16 cellular contexts compared by ENCODE assay signal in the genomic region with DNA sequence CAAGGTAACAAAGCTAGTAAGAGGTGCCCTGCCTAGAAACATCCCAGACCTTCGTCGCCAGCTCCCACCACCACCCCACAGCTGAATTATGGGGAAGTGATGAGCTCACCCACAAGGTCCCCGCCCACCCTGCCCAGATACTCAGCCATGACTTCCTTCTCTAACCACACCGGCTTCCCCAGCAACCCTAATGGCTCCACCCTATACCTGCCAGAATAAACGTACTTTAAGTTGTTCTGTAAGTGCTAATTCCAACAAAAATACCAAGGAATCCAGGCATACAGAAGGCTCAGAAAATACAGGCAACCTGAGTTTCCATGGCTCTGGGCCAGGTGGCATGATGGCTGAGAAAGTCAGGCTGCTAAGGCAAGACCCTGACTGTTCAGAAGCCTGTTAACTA. TPM values are rescaled to one million over a fixed set of nuclear protein-coding genes. Genes with fewer than 3 reads are reported as not detected.
A peak's percentile ranks its signal among the peaks of the same experiment; 100 is the strongest.
DNase-seq lines count a peak whose midpoint lies in the region; ATAC-seq, FAIRE-seq and TF ChIP-seq lines count a peak whose summit lies in the region.
"Had no signal": no experiment of that assay in that cellular context is flagged by ENCODE, and none has a peak within 500 bp of the region (broad histone marks: within the 10 kb centered on the region; RNA-seq: fewer than 3 reads in every experiment).

No MANE protein-coding gene starts in this region.

- ATAC-seq in K562 (no peak), HG03175 (IDR thresholded peaks at IDR 0.05; ENCODE audit: unreplicated experiment) (no peak)

- no peak for TF ChIP-seq EP300 in K562 (IDR thresholded peaks at IDR 0.05; ENCODE audit: low read length)

- H3K4me3 Mint-ChIP-seq in T-helper 2 cell treated with Interferon-gamma antibody and Interleukin-4, amounts not matched to agents 5 μg/mL and 100 μg/mL, for 36 hours: peak overlapping the region; percentile 73
- peak overlapping the region; percentile 33 for H3K4me3 Mint-ChIP-seq in stimulated activated naive CD8-positive, alpha-beta T cell treated with anti-CD3 and anti-CD28 coated beads, Interleukin-15, Interleukin-2, amounts not matched to agents 100 ng/mL and 50 ng/mL, for 24 hours

- in situ Hi-C loops in K562 (cut with MboI): no loop called here

- H3K27me3 Mint-ChIP-seq in T-helper 2 cell treated with Interferon-gamma antibody and Interleukin-4, amounts not matched to agents 5 μg/mL and 100 μg/mL, for 36 hours (ENCODE audit: low read depth): peaks cover 23% of the 10 kb centered on the region
- peaks cover 3% of the 10 kb centered on the region for H3K27me3 Mint-ChIP-seq in stimulated activated naive CD8-positive, alpha-beta T cell treated with anti-CD3 and anti-CD28 coated beads, Interleukin-15, Interleukin-2, amounts not matched to agents 100 ng/mL and 50 ng/mL, for 24 hours

- no peak for TF ChIP-seq POLR2A in K562 (conservative IDR thresholded peaks at IDR 0.05)

- POLR2A ChIA-PET in K562 (lab: Yijun Ruan, JAX): no interaction called here

- TF ChIP-seq CTCF in K562 (IDR thresholded peaks at IDR 0.05 in 2 of 3, conservative IDR thresholded peaks at IDR 0.05 in 1 of 3; ENCODE audit: insufficient read depth in 2 of 3, low read depth in 1 of 3, low read length in 3 of 3) (no peak), right atrium auricular region (IDR thresholded peaks at IDR 0.05) (no peak)

- H3K9me3 ChIP-seq in K562 (replicated peaks; ENCODE audit: control insufficient read depth, insufficient read depth, low read depth, low read length) (no peaks in the 10 kb centered on the region), right atrium auricular region (no peaks in the 10 kb centered on the region)
- H3K9me3 ChIP-seq: adrenal gland had no signal

- H3K4me1 Mint-ChIP-seq in T-helper 2 cell treated with Interferon-gamma antibody and Interleukin-4, amounts not matched to agents 5 μg/mL and 100 μg/mL, for 36 hours (ENCODE audit: low read depth): peaks cover 63% of the 10 kb centered on the region
- H3K4me1 Mint-ChIP-seq in stimulated activated naive CD8-positive, alpha-beta T cell treated with anti-CD3 and anti-CD28 coated beads, Interleukin-15, Interleukin-2, amounts not matched to agents 100 ng/mL and 50 ng/mL, for 24 hours (ENCODE audit: low read depth): peaks cover 46% of the 10 kb centered on the region

- no peaks in the 10 kb centered on the region for H3K9me1 ChIP-seq in K562 (ENCODE audit: control insufficient read depth, insufficient read depth, low read length)

- peaks cover 9% of the 10 kb centered on the region for H3K9me3 Mint-ChIP-seq in T-helper 2 cell treated with Interferon-gamma antibody and Interleukin-4, amounts not matched to agents 5 μg/mL and 100 μg/mL, for 36 hours
- no peaks in the 10 kb centered on the region for H3K9me3 Mint-ChIP-seq in stimulated activated naive CD8-positive, alpha-beta T cell treated with anti-CD3 and anti-CD28 coated beads, Interleukin-15, Interleukin-2, amounts not matched to agents 100 ng/mL and 50 ng/mL, for 24 hours

- H3K36me3 ChIP-seq in K562 (ENCODE audit: control insufficient read depth, insufficient read depth, low read length) (no peaks in the 10 kb centered on the region), right atrium auricular region (no peaks in the 10 kb centered on the region)
- H3K36me3 ChIP-seq: adrenal gland had no signal

- no TSS peak for BruUV-seq in K562 (replicated peaks; lab: Mats Ljungman, UMichigan)

- H3K4me3 ChIP-seq in K562: no peak overlapping the region
- no peak overlapping the region for H3K4me3 ChIP-seq in right atrium auricular region
- H3K4me3 ChIP-seq: adrenal gland had no signal

- intact Hi-C loops in K562 (cut with micrococcal nuclease): no loop called here

- H3K36me3 Mint-ChIP-seq in T-helper 2 cell treated with Interferon-gamma antibody and Interleukin-4, amounts not matched to agents 5 μg/mL and 100 μg/mL, for 36 hours (ENCODE audit: low read depth): peaks cover 8% of the 10 kb centered on the region
- H3K36me3 Mint-ChIP-seq in stimulated activated naive CD8-positive, alpha-beta T cell treated with anti-CD3 and anti-CD28 coated beads, Interleukin-15, Interleukin-2, amounts not matched to agents 100 ng/mL and 50 ng/mL, for 24 hours (ENCODE audit: low read depth): no peaks in the 10 kb centered on the region

- 0% methylated on average over 5 of the region's 5 CpGs for WGBS in K562 (ENCODE audit: insufficient coverage, low coverage, missing lambda C conversion rate)

- H3K9ac ChIP-seq in K562 (ENCODE audit: insufficient read depth in 1 of 2, low read depth in 2 of 2, low read length in 2 of 2): no peak overlapping the region

- H4K20me1 ChIP-seq in K562 (replicated peaks; ENCODE audit: control insufficient read depth, insufficient read depth, low read length): no peaks in the 10 kb centered on the region

- no peak overlapping the region for H3K4me2 ChIP-seq in K562 (ENCODE audit: insufficient read depth, low read length)

- no peak overlapping the region for H3K27ac Mint-ChIP-seq in T-helper 2 cell treated with Interferon-gamma antibody and Interleukin-4, amounts not matched to agents 5 μg/mL and 100 μg/mL, for 36 hours
- no peak overlapping the region for H3K27ac Mint-ChIP-seq in stimulated activated naive CD8-positive, alpha-beta T cell treated with anti-CD3 and anti-CD28 coated beads, Interleukin-15, Interleukin-2, amounts not matched to agents 100 ng/mL and 50 ng/mL, for 24 hours

- no peak for TF ChIP-seq RAD21 in K562 (CRISPR knock-in tag; conservative IDR thresholded peaks at IDR 0.05 in 1 of 2, IDR thresholded peaks at IDR 0.05 in 1 of 2)

- no peak for FAIRE-seq in K562 (lab: Jason Lieb, UNC)
- FAIRE-seq: H54 had no signal

- CTCF ChIA-PET in K562 (lab: Yijun Ruan, JAX; ENCODE audit: low intra/inter-chr PET ratio): no interaction called here

- H3K27ac ChIP-seq in K562 (ENCODE audit: extremely low read depth, low read depth, low read length): no peak overlapping the region
- H3K27ac ChIP-seq in right atrium auricular region: no peak overlapping the region
- H3K27ac ChIP-seq: adrenal gland had no signal

- H3K27me3 ChIP-seq in K562 (ENCODE audit: control insufficient read depth in 2 of 2, insufficient read depth in 2 of 2, low read length in 2 of 2): peaks cover 0 to 18% of the 10 kb centered on the region in 2 experiments; a peak in 4 of 5 replicates
- H3K27me3 ChIP-seq in right atrium auricular region: no peaks in the 10 kb centered on the region
- H3K27me3 ChIP-seq: adrenal gland had no signal

- H3K4me1 ChIP-seq in K562 (replicated peaks in 1 of 2; ENCODE audit: control insufficient read depth in 2 of 2, insufficient read depth in 2 of 2, low read length in 2 of 2) (peaks cover 0 to 11% of the 10 kb centered on the region in 2 experiments; a peak in 3 of 5 replicates), right atrium auricular region (peaks cover 0 to 37% of the 10 kb centered on the region in 2 donors)

- no peaks in the 10 kb centered on the region for H3K79me2 ChIP-seq in K562 (ENCODE audit: control insufficient read depth, insufficient read depth, low read length)

- DNase-seq in activated effector memory CD4-positive, alpha-beta T cell treated with Interleukin-2 at 50 U/mL for 16 hours: peak; percentile 26
- DNase-seq in activated effector memory CD4-positive, alpha-beta T cell treated with anti-CD3 and anti-CD28 coated beads, Interleukin-2, amount 50 U/mL, for 16 hours: no peak
- no peak for DNase-seq in T-helper 2 cell treated with Interferon-gamma antibody and Interleukin-4, amounts not matched to agents 5 μg/mL and 100 μg/mL, for 36 hours (ENCODE audit: low spot score)
- peak in 3 of 4 experiments; percentile 22 to 24 (median 23) for DNase-seq in K562 (ENCODE audit: extremely low read depth in 1 of 4, low spot score in 3 of 4)
- DNase-seq in right atrium auricular region (ENCODE audit: low spot score): no peak
- no peak for DNase-seq in OCI-M2 (lab: John Stamatoyannopoulos, UW; ENCODE audit: unreplicated experiment)
- DNase-seq: adrenal gland, hippocampal formation, mesenchymal stem cell, NCI-H1048, NCI-H748 treated with DMSO at 0.1 percent for 48 hours, retina, T-helper 9 cell had no signal

- H2AFZ ChIP-seq in K562 (ENCODE audit: low read depth, low read length): 0 out of 2 replicates have a peak overlapping the region, but pooled peaks have one; percentile 57

TF ChIP-seq in K562, 482 proteins besides CTCF, POLR2A, EP300 and RAD21:
- no peak for TF ChIP-seq TSC22D4 (tag; IDR thresholded peaks at IDR 0.05)
- no peak for TF ChIP-seq ZSCAN29 (IDR thresholded peaks at IDR 0.05)

RNA-seq across cellular contexts. Expression of gene TMEM163, which starts 39.1 kb away (rescaled TPM):
- 0.46 TPM in 1 of 2 replicates, not detected in the other for total RNA-seq in K562 (2011; cell fraction: chromatin; rRNA removed; ENCODE audit: low replicate concordance)
- total RNA-seq in K562 (2011; cell fraction: nucleolus; rRNA removed): 0.50 TPM in 1 of 2 replicates, not detected in the other
- total RNA-seq in K562 (2011; cell fraction: nucleoplasm; rRNA removed): 0.29 and 0.69 TPM in 2 replicates
- total RNA-seq in K562 (2014; rRNA removed) (0.12 TPM in 1 of 2 replicates, not detected in the other), K562 (2014; rRNA removed; fragmentation: Illumina TruSeq; extraction: Trizol) (0.10 TPM in 1 of 2 replicates, not detected in the other), K562 (2015; rRNA removed; fragmentation: Illumina TruSeq; extraction: Trizol) (0.08 TPM in 1 of 2 replicates, not detected in the other), K562 (2021) (0.11 and 0.16 TPM in 2 replicates), right atrium auricular region (1 to 10 TPM; 3.1 to 8.9 TPM)
- polyA plus RNA-seq in K562 (2011; rRNA removed) (0.51 and 0.68 TPM in 2 replicates), K562 (2014; fragmentation: Illumina TruSeq; extraction: Trizol) (0.18 and 0.19 TPM in 2 replicates), K562 (2014; fragmentation: Nextera tagmentation; extraction: Ambion mirVana) (under 1 TPM; 0.10 to 0.15 TPM), K562 (2014; rRNA removed) (0.04 TPM in 1 of 2 replicates, not detected in the other)
- 0.52 and 0.60 TPM in 2 replicates for polyA plus RNA-seq in K562 (2011; cell fraction: cytosol; rRNA removed)
- 0.98 and 1.0 TPM in 2 replicates for polyA plus RNA-seq in K562 (2011; cell fraction: nucleus; rRNA removed)
- polyA plus RNA-seq in K562 (2012): 0.30 and 0.53 TPM in 2 replicates
- 0.39 and 0.54 TPM in 2 replicates for polyA minus RNA-seq in K562 (2011; rRNA and poly(A)+ RNA removed)
- 0.57 TPM in 1 of 2 replicates, not detected in the other for polyA minus RNA-seq in K562 (2011; cell fraction: cytosol; rRNA and poly(A)+ RNA removed)
- 0.40 and 0.44 TPM in 2 replicates for polyA minus RNA-seq in K562 (2011; cell fraction: nucleus; rRNA and poly(A)+ RNA removed)

Comparison
In these comparisons a context has a peak if more than half of its experiments do, and no peak if none do; other contexts are left out.
1. DNase-seq: peak in activated effector memory CD4-positive, alpha-beta T cell treated with Interleukin-2 at 50 U/mL for 16 hours (single experiment) and K562 (3 of 4); none in activated effector memory CD4-positive, alpha-beta T cell treated with anti-CD3 and anti-CD28 coated beads, Interleukin-2, amount 50 U/mL, for 16 hours (single experiment), T-helper 2 cell treated with Interferon-gamma antibody and Interleukin-4, amounts not matched to agents 5 μg/mL and 100 μg/mL, for 36 hours (single experiment), right atrium auricular region (single experiment) and OCI-M2 (single experiment).